In the genomic region with DNA sequence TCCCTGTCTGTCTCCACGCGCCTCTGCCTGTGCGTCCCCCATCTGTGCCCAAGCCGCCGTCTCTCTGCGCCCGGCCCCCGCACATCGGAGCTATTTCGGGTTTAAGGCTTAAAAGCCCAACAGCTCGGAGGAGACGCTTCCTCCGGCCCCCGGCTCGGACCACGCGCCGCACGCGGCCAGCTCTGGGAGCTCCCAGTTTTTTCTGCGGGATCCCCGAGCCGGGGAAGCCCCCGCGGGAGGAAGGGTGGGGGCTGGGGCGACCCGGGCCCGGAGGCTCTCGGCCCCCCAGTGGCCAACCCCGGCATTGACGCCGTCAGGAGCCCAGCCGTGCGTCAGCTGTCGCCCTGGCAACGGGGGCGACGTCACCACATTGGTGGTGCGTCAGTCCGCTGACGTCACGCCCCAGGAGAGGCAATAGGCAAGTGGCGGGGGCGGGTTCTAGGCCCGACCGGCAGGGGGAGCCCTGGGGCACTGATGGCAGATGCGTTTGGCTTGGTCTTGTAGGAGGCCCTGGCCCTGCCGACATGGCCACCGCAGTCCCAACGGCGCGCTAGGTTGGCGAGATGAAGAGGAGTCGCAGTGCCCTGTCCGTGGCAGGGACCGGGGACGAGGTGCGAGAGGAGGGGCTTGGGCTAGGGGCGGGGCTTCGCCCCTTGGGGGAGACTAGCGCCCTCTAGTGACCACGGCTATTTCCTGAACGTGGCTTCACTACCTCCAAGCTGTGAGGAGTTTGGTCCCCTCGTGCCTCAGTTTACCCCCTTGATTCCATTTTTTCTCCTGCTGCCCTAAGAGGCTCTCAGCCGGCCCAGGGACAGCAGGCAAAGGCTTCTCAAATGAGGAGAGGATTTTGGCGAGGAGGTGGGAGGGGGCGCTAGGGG, we compare ENCODE assay signal across 7 cellular contexts. TPM values are rescaled to one million over a fixed set of nuclear protein-coding genes. Genes with fewer than 3 reads are reported as not detected.
DNase-seq lines count a peak whose midpoint lies in the region; ATAC-seq and TF ChIP-seq lines count a peak whose summit lies in the region.

No MANE protein-coding gene starts in this region.

- H3K9ac ChIP-seq in iPS-20b (ENCODE audit: low read depth, low read length): peak overlapping the region; percentile 59; the same call in 1 of the 2 replicates

- peak overlapping the region; percentile 76 to 83 (median 82) for H3K4me3 Mint-ChIP-seq in brain

- H3K36me3 ChIP-seq in iPS-20b (ENCODE audit: insufficient read depth, low read depth, low read length): no peaks in the 10 kb centered on the region

- in situ Hi-C loops in GM13976 (cut with MboI; ENCODE audit: low sequenced_read_pairs, unreplicated experiment): no loop called here

- peak; percentile 93 for DNase-seq in GM13976 (ENCODE audit: low spot score)
- peak; percentile 92 for DNase-seq in NCI-H2029 treated with DMSO at 0.1 percent for 48 hours (lab: John Stamatoyannopoulos, UW)
- DNase-seq in UCSD-AML1 (lab: John Stamatoyannopoulos, UW; ENCODE audit: unreplicated experiment): peak; percentile 98

- H3K27me3 ChIP-seq in iPS-20b (ENCODE audit: insufficient read depth, low read length): peaks cover 73% of the 10 kb centered on the region

- H3K36me3 Mint-ChIP-seq in brain: no peaks in the 10 kb centered on the region

- TF ChIP-seq CTCF in GM13976 (IDR thresholded peaks at IDR 0.05; ENCODE audit: borderline replicate concordance, control extremely low read depth, extremely low read depth, insufficient read depth, missing control alignments): peak; percentile 95
- peak; percentile 97 for TF ChIP-seq CTCF in brain (conservative IDR thresholded peaks at IDR 0.05)

- peaks cover 15% of the 10 kb centered on the region; the same call in 1 of the 2 replicates for H3K4me1 ChIP-seq in iPS-20b (ENCODE audit: insufficient read depth, low read length)

- H3K27ac ChIP-seq in iPS-20b (ENCODE audit: low read length): no peak overlapping the region
- peak overlapping the region in 17 of 21 experiments; percentile 2 to 78 (median 31) for H3K27ac ChIP-seq in skin epidermis

- H3K4me3 ChIP-seq in iPS-20b (ENCODE audit: low read length): peak overlapping the region; percentile 68
- peak overlapping the region; percentile 23 to 54 (median 40) for H3K4me3 ChIP-seq in skin epidermis

- no peaks in the 10 kb centered on the region for H3K9me3 ChIP-seq in iPS-20b (ENCODE audit: insufficient read depth, low read depth, low read length)

- H3K9me3 Mint-ChIP-seq in brain: peaks cover 0 to 3% (median 3%) of the 10 kb centered on the region in 5 experiments

- H3K4me1 Mint-ChIP-seq in brain: peaks cover 37% of the 10 kb centered on the region

- peak overlapping the region in 2 of 5 experiments; percentile 36 to 70 for H3K27ac Mint-ChIP-seq in brain

- H3K27me3 Mint-ChIP-seq in brain: peaks cover 79% of the 10 kb centered on the region

- ATAC-seq in HG02798 (IDR thresholded peaks at IDR 0.05; ENCODE audit: poor library complexity, unreplicated experiment): peak; percentile 78

RNA-seq across cellular contexts. Expression of gene PDE4A, which starts 3.7 kb away (rescaled TPM):
- polyA plus RNA-seq in brain (ENCODE audit: insufficient read depth, low read depth, low replicate concordance): 7.4 TPM

RNA-seq across cellular contexts. Expression of gene CDC37, which starts 13.3 kb away (rescaled TPM):
- 141 TPM for polyA plus RNA-seq in brain (ENCODE audit: insufficient read depth, low read depth, low replicate concordance)

RNA-seq across cellular contexts. Expression of gene TYK2, which starts 36.2 kb away (rescaled TPM):
- polyA plus RNA-seq in brain (ENCODE audit: insufficient read depth, low read depth, low replicate concordance): 60.3 TPM
